In the genomic region with DNA sequence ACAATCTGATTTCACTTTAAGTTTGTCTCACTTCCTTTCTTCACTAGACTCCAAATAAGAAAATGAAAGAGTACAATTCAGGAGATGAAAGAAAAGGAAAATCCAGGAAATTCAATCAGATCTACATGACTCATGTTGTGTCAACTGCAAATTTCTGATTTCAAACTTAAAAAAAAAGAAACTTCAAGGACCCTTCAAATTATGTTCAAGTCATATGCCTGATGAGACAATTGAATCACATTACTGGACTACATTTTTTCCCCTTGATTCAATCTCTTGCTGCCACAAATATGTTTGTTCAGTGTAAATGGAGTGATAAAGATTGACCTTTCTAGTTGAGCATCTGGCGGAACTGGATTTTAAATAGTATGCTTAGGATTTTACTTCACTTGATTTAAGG, we compare ENCODE assay signal across 10 cellular contexts. TPM values are rescaled to one million over a fixed set of nuclear protein-coding genes. Genes with fewer than 3 reads are reported as not detected.
A peak's percentile ranks its signal among the peaks of the same experiment; 100 is the strongest.
DNase-seq lines count a peak whose midpoint lies in the region; ATAC-seq, FAIRE-seq and TF ChIP-seq lines count a peak whose summit lies in the region.
"Had no signal": no experiment of that assay in that cellular context is flagged by ENCODE, and none has a peak within 500 bp of the region (broad histone marks: within the 10 kb centered on the region; RNA-seq: fewer than 3 reads in every experiment).

No MANE protein-coding gene starts in this region.

- H3K36me3 ChIP-seq in smooth muscle cell (ENCODE audit: low read depth), result no peaks in the 10 kb centered on the region

- H3K27me3 ChIP-seq in smooth muscle cell (ENCODE audit: low read depth), result no peaks in the 10 kb centered on the region

- peak; percentile 11 for FAIRE-seq in GM19239 (lab: Jason Lieb, UNC)
- FAIRE-seq in RCC 7860 (lab: Jason Lieb, UNC), result peak; percentile 100

- no peak overlapping the region for H3K4me3 ChIP-seq in smooth muscle cell

- TF ChIP-seq CTCF in smooth muscle cell (IDR thresholded peaks at IDR 0.05; ENCODE audit: borderline replicate concordance, insufficient read depth, poor library complexity, severe bottlenecking), result no peak

- no peaks in the 10 kb centered on the region for H3K79me2 ChIP-seq in smooth muscle cell (ENCODE audit: low read depth)

- H3K27ac ChIP-seq in smooth muscle cell (ENCODE audit: low read depth), result peak overlapping the region; percentile 89

- H3K9ac ChIP-seq in smooth muscle cell (ENCODE audit: low read depth), result peak overlapping the region; percentile 59

- 10% methylated on average over 1 of the region's 1 CpG for WGBS in smooth muscle cell (ENCODE audit: low lambda C conversion rate)

- DNase-seq in GM19239 (ENCODE audit: insufficient read length, low spot score) (no peak), RCC 7860 (ENCODE audit: low spot score) (peak; percentile 98), fibroblast of gingiva (ENCODE audit: low read depth) (peak; percentile 38), smooth muscle cell (lab: John Stamatoyannopoulos, UW; ENCODE audit: unreplicated experiment) (no peak), NCI-H446 treated with DMSO at 0.1 percent for 48 hours (lab: John Stamatoyannopoulos, UW) (no peak), cardiac septum (ENCODE audit: low spot score) (no peak)
- DNase-seq: activated T-cell treated with anti-CD3 and anti-CD28 coated beads, Interleukin-2, amount 50 U/mL, for 48 hours; NCI-H2081; T-helper 1 cell had no signal

- H4K20me1 ChIP-seq in smooth muscle cell (ENCODE audit: low read depth), result no peaks in the 10 kb centered on the region

- ATAC-seq in HG03097 (IDR thresholded peaks at IDR 0.05; ENCODE audit: low FRiP score, unreplicated experiment), result no peak

- intact Hi-C loops in cardiac septum (cut with DNase I), result no loop called here

- H3K9me3 ChIP-seq in smooth muscle cell (replicated peaks; ENCODE audit: low read depth), result no peaks in the 10 kb centered on the region

- peaks cover 6% of the 10 kb centered on the region for H3K4me1 ChIP-seq in smooth muscle cell (ENCODE audit: low read depth)

- peak overlapping the region; percentile 8 for H2AFZ ChIP-seq in smooth muscle cell (ENCODE audit: low read depth)

- H3K4me2 ChIP-seq in smooth muscle cell, result peak overlapping the region; percentile 76

- H3F3A ChIP-seq in smooth muscle cell (ENCODE audit: low read depth), result peaks cover 7% of the 10 kb centered on the region

RNA-seq across cellular contexts. Expression of gene FRMD5, which starts 37.4 kb away (rescaled TPM):
- total RNA-seq in smooth muscle cell, result 6.4 and 7.2 TPM in 2 replicates
- 0.46 and 2.7 TPM in 2 replicates for polyA plus RNA-seq in smooth muscle cell
- total RNA-seq in cardiac septum, result 69.1 TPM

Comparison
In these comparisons a context has a peak if more than half of its experiments do, and no peak if none do; other contexts are left out.
1. DNase-seq: peak in RCC 7860 (single experiment) and fibroblast of gingiva (single experiment); none in GM19239 (single experiment), smooth muscle cell (single experiment), NCI-H446 treated with DMSO at 0.1 percent for 48 hours (single experiment) and cardiac septum (single experiment).